ENCODE assay signal across 28 cellular contexts in the genomic region with DNA sequence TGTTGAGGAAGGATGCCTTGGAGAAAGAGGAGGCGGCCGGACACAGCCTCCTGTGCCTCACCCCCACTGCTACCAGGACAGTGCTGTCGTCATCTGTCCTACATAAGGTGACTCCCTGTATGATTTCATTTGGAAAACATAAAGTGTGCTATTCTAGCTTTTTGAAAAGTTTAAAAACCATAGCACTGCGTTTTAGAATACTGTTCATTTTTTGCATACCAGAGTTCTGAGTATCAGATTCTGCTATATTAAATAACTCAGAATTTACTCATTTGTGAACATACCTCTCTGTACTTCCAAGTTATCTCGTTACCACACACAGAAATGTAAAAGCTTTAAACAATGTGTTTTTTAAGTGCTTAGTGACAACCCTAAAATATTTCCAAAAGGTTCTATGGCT.
A peak's percentile ranks its signal among the peaks of the same experiment; 100 is the strongest.
DNase-seq lines count a peak whose midpoint lies in the region; ATAC-seq and TF ChIP-seq lines count a peak whose summit lies in the region.
"Had no signal": no experiment of that assay in that cellular context is flagged by ENCODE, and none has a peak within 500 bp of the region (broad histone marks: within the 10 kb centered on the region; RNA-seq: fewer than 3 reads in every experiment).

No MANE protein-coding gene starts in this region.

- H3K27ac ChIP-seq in GM23248 (peak overlapping the region; percentile 36), mesendoderm (ENCODE audit: low read depth, low read length) (no peak overlapping the region)
- H3K27ac ChIP-seq: A549, body of pancreas, esophagus muscularis mucosa, heart left ventricle, HL-60, Peyer's patch, SJCRH30, suprapubic skin had no signal

- H4K20me1 ChIP-seq in GM23248 (ENCODE audit: insufficient read depth), result no peaks in the 10 kb centered on the region

- no peak overlapping the region for H4K5ac ChIP-seq in mesendoderm (ENCODE audit: low read length)

- TF ChIP-seq CTCF in AG04449 (IDR thresholded peaks at IDR 0.05; ENCODE audit: insufficient read depth, low read length, missing control alignments), result no peak
- no peak for TF ChIP-seq CTCF in GM10266 (IDR thresholded peaks at IDR 0.05; ENCODE audit: control insufficient read depth, insufficient read depth, low read depth, missing control alignments)

- H3K9ac ChIP-seq in GM23248, result no peak overlapping the region
- H3K9ac ChIP-seq in mesendoderm (ENCODE audit: low read length), result no peak overlapping the region

- H4K8ac ChIP-seq in mesendoderm (ENCODE audit: low read depth, low read length), result no peak overlapping the region

- H3K56ac ChIP-seq in mesendoderm (ENCODE audit: low read length), result no peak overlapping the region

- H3K27me3 ChIP-seq in GM23248 (replicated peaks; ENCODE audit: insufficient read depth) (no peaks in the 10 kb centered on the region), mesendoderm (ENCODE audit: insufficient read depth, low read length, poor library complexity) (no peaks in the 10 kb centered on the region)
- H3K27me3 ChIP-seq: body of pancreas, heart left ventricle, Peyer's patch, SJCRH30, suprapubic skin had no signal

- H3K36me3 ChIP-seq in GM23248 (ENCODE audit: low read depth) (no peaks in the 10 kb centered on the region), mesendoderm (ENCODE audit: control insufficient read depth, insufficient read depth, low read length) (no peaks in the 10 kb centered on the region)
- H3K36me3 ChIP-seq: esophagus muscularis mucosa, heart left ventricle, Peyer's patch, SJCRH30, suprapubic skin had no signal

- DNase-seq in AG04449 (ENCODE audit: low read depth, low spot score) (peak; percentile 42), GM23248 (peak; percentile 59), astrocyte of the hippocampus (ENCODE audit: low read depth, low spot score) (peak; percentile 12), hepatic stellate cell (ENCODE audit: low spot score) (peak; percentile 37), mesendoderm (no peak), LoVo (ENCODE audit: low spot score) (no peak), GM10266 (ENCODE audit: extremely low spot score) (no peak)
- DNase-seq: activated CD4-positive, alpha-beta T cell treated with anti-CD3 and anti-CD28 coated beads, Interleukin-2, amount 10 ng/mL, durations not matched to agents 7 days and 5 days; activated CD8-positive, alpha-beta memory T cell treated with anti-CD3 and anti-CD28 coated beads, Interleukin-2, amount 10 ng/mL, durations not matched to agents 7 days and 5 days; body of pancreas; CD8-positive, alpha-beta T cell; heart left ventricle; immature natural killer cell; left ventricle myocardium superior; MM.1S; NCI-H1436 treated with DMSO at 0.1 percent for 48 hours; NCI-H510A treated with DMSO at 0.1 percent for 48 hours; NK-92 treated with Interleukin-12 subunit alpha and Interleukin-12 subunit beta, amount 100 ng/mL, for 24 hours; Peyer's patch; SJCRH30; T-helper 2 cell had no signal

- in situ Hi-C loops in GM23248 (cut with MboI), result no loop called here

- H3K18ac ChIP-seq in mesendoderm (ENCODE audit: low read length), result no peak overlapping the region

- H3K4me3 ChIP-seq in AG04449 (ENCODE audit: low read depth, low read length) (no peak overlapping the region), GM23248 (no peak overlapping the region; the same call in 1 of the 2 replicates), mesendoderm (ENCODE audit: low read length) (no peak overlapping the region)
- H3K4me3 ChIP-seq: A549, body of pancreas, esophagus muscularis mucosa, GM23338, heart left ventricle, Peyer's patch, SJCRH30, suprapubic skin had no signal

- ATAC-seq in GM21723 (IDR thresholded peaks at IDR 0.05; ENCODE audit: unreplicated experiment), result no peak
- ATAC-seq: A549; activated CD8-positive, alpha-beta memory T cell treated with anti-CD3 and anti-CD28 coated beads, Interleukin-2, amount 10 ng/mL, durations not matched to agents 7 days and 5 days; activated naive CD4-positive, alpha-beta T cell treated with anti-CD3 and anti-CD28 coated beads, Interleukin-2, amount 50 U/mL, for 72 hours; body of pancreas; CD8-positive, alpha-beta T cell; GM23338; heart left ventricle; left ventricle myocardium superior had no signal

- H2BK15ac ChIP-seq in mesendoderm (replicated peaks; ENCODE audit: low read depth), result no peak overlapping the region

- peak overlapping the region; percentile 11; the same call in 1 of the 2 replicates for H2AFZ ChIP-seq in GM23248
- H2AFZ ChIP-seq: GM23338 had no signal

- H3K4me2 ChIP-seq in GM23248 (ENCODE audit: unreplicated experiment), result peak overlapping the region; percentile 58
- H3K4me2 ChIP-seq in mesendoderm (ENCODE audit: low read length), result no peak overlapping the region
- H3K4me2 ChIP-seq: A549, GM23338 had no signal

- H3F3A ChIP-seq in GM23248 (ENCODE audit: insufficient read depth), result peaks cover 19% of the 10 kb centered on the region

- H2BK120ac ChIP-seq in mesendoderm (ENCODE audit: low read depth, low read length), result no peak overlapping the region

- H3K79me2 ChIP-seq in GM23248 (ENCODE audit: insufficient read depth), result no peaks in the 10 kb centered on the region
- H3K79me2 ChIP-seq in mesendoderm (ENCODE audit: control insufficient read depth, insufficient read depth, low read length), result no peaks in the 10 kb centered on the region

- no peaks in the 10 kb centered on the region for H3K79me1 ChIP-seq in mesendoderm (ENCODE audit: low read length)

- no peak overlapping the region for H3K4ac ChIP-seq in mesendoderm (ENCODE audit: low read depth, low read length)

- no peak overlapping the region for H3K23ac ChIP-seq in mesendoderm (ENCODE audit: low read length)

- H3K9me2 ChIP-seq in GM23248 (ENCODE audit: insufficient read depth), result no peaks in the 10 kb centered on the region

- no peaks in the 10 kb centered on the region for H3K9me3 ChIP-seq in GM23248 (ENCODE audit: low read depth)
- H3K9me3 ChIP-seq: A549, body of pancreas, esophagus muscularis mucosa, heart left ventricle, Peyer's patch, SJCRH30, suprapubic skin had no signal

- WGBS in GM23248 (ENCODE audit: low coverage in 1 of 2, low lambda C conversion rate in 2 of 2, missing lambda C conversion rate in 2 of 2), 2 experiments, result 4 to 7% methylated on average over 5 of the region's 5 CpGs
- no CpG with 5 or more reads among the region's 5 CpGs for WGBS in mesendoderm (ENCODE audit: extremely low coverage, insufficient coverage, low lambda C conversion rate)

- no peak overlapping the region for H2AK5ac ChIP-seq in mesendoderm (ENCODE audit: low read length)

- CTCF ChIA-PET in AG04449 (lab: Yijun Ruan, JAX), result interaction anchor here (0.7 to 1.9 kb wide), 2 partner anchors 25 to 237 kb away, joined by 3 to 4 read pairs; no protein-coding TSS in a partner anchor

- POLR2A ChIA-PET in AG04449 (lab: Yijun Ruan, JAX), result interaction anchor here (1.0 kb wide), 1 partner anchor 232 kb away, joined by 3 read pairs; no protein-coding TSS in a partner anchor

- H3K4me1 ChIP-seq in GM23248 (ENCODE audit: insufficient read depth) (peaks cover 20% of the 10 kb centered on the region), mesendoderm (ENCODE audit: control insufficient read depth, low read depth, low read length) (no peaks in the 10 kb centered on the region)
- H3K4me1 ChIP-seq: A549, body of pancreas, esophagus muscularis mucosa, heart left ventricle, Peyer's patch, SJCRH30, suprapubic skin had no signal

- H2BK5ac ChIP-seq in mesendoderm (ENCODE audit: low read length), result no peak overlapping the region

Comparison
In these comparisons a context has a peak if more than half of its experiments do, and no peak if none do; other contexts are left out.
1. DNase-seq: peak in AG04449 (single experiment), GM23248 (single experiment), astrocyte of the hippocampus (single experiment) and hepatic stellate cell (single experiment); none in mesendoderm (single experiment), LoVo (single experiment) and GM10266 (single experiment).